ENCODE assay signal across 8 cellular contexts in genomic region chr6:117601811-117602150, GRCh38. TPM values are rescaled to one million over a fixed set of nuclear protein-coding genes. Genes with fewer than 3 reads are reported as not detected.
DNase-seq lines count a peak whose midpoint lies in the region; ATAC-seq lines count a peak whose summit lies in the region.

No MANE protein-coding gene starts in this region.

- H3K36me3 Mint-ChIP-seq in activated CD4-positive, alpha-beta T cell treated with anti-CD3 and anti-CD28 coated beads, Interleukin-2, amount 10 ng/mL, durations not matched to agents 7 days and 5 days (ENCODE audit: low read depth): peaks cover 29% of the 10 kb centered on the region
- peaks cover 0 to 5% of the 10 kb centered on the region in 2 donors for H3K36me3 Mint-ChIP-seq in naive B cell

- no peaks in the 10 kb centered on the region for H3K27me3 ChIP-seq in effector memory CD4-positive, alpha-beta T cell (replicated peaks; ENCODE audit: control insufficient read depth, insufficient read depth, low read length, poor library complexity, severe bottlenecking)

- H3K9me3 Mint-ChIP-seq in activated CD4-positive, alpha-beta T cell treated with anti-CD3 and anti-CD28 coated beads, Interleukin-2, amount 10 ng/mL, durations not matched to agents 7 days and 5 days: peaks cover 3% of the 10 kb centered on the region
- no peaks in the 10 kb centered on the region for H3K9me3 Mint-ChIP-seq in naive B cell

- peak overlapping the region; percentile 94 for H3K4me3 Mint-ChIP-seq in activated CD4-positive, alpha-beta T cell treated with anti-CD3 and anti-CD28 coated beads, Interleukin-2, amount 10 ng/mL, durations not matched to agents 7 days and 5 days
- H3K4me3 Mint-ChIP-seq in naive B cell: peak overlapping the region; percentile 96 to 100 (median 98)

- H3K27ac Mint-ChIP-seq in activated CD4-positive, alpha-beta T cell treated with anti-CD3 and anti-CD28 coated beads, Interleukin-2, amount 10 ng/mL, durations not matched to agents 7 days and 5 days: peak overlapping the region; percentile 99
- peak overlapping the region; percentile 96 to 99 (median 98) for H3K27ac Mint-ChIP-seq in naive B cell

- ATAC-seq in HG02870 (IDR thresholded peaks at IDR 0.05; ENCODE audit: unreplicated experiment): peak; percentile 4
- peak in 1 of 2 donors; percentile 4 for ATAC-seq in naive B cell (ENCODE audit: low read depth in 2 of 2)

- peak overlapping the region; percentile 94 for H3K4me3 ChIP-seq in effector memory CD4-positive, alpha-beta T cell (ENCODE audit: insufficient read depth, low read depth, low read length, poor library complexity, severe bottlenecking)

- POLR2A ChIA-PET in activated CD4-positive, alpha-beta T cell treated with anti-CD3 and anti-CD28 coated beads, Interleukin-2, amount 10 ng/mL, durations not matched to agents 7 days and 5 days (lab: Charles Lee): interaction anchor here (1.0 kb wide), 1 partner anchor 120 kb away, joined by 3 read pairs; the partner anchor contains the start of gene DCBLD1

- H3K27me3 Mint-ChIP-seq in activated CD4-positive, alpha-beta T cell treated with anti-CD3 and anti-CD28 coated beads, Interleukin-2, amount 10 ng/mL, durations not matched to agents 7 days and 5 days: no peaks in the 10 kb centered on the region
- peaks cover 0 to 6% (median 3%) of the 10 kb centered on the region in 3 donors for H3K27me3 Mint-ChIP-seq in naive B cell

- peaks cover 37% of the 10 kb centered on the region for H3K4me1 Mint-ChIP-seq in activated CD4-positive, alpha-beta T cell treated with anti-CD3 and anti-CD28 coated beads, Interleukin-2, amount 10 ng/mL, durations not matched to agents 7 days and 5 days
- H3K4me1 Mint-ChIP-seq in naive B cell: peaks cover 26 to 49% (median 49%) of the 10 kb centered on the region in 3 donors

- peaks cover 13% of the 10 kb centered on the region for H3K4me1 ChIP-seq in effector memory CD4-positive, alpha-beta T cell (ENCODE audit: control insufficient read depth, insufficient read depth, low read length, poor library complexity, severe bottlenecking)

- H3K9me3 ChIP-seq in effector memory CD4-positive, alpha-beta T cell (ENCODE audit: control insufficient read depth, low read length): no peaks in the 10 kb centered on the region

- peak overlapping the region; percentile 77 for H3K27ac ChIP-seq in effector memory CD4-positive, alpha-beta T cell (ENCODE audit: insufficient read depth, low read length, poor library complexity, severe bottlenecking)

- DNase-seq in activated CD4-positive, alpha-beta T cell treated with anti-CD3 and anti-CD28 coated beads, Interleukin-2, amount 10 ng/mL, durations not matched to agents 7 days and 5 days: no peak
- DNase-seq in activated CD4-positive, alpha-beta T cell treated with anti-CD3 and anti-CD28 coated beads, Interleukin-2, amount 50 U/mL, for 4 hours: no peak
- DNase-seq in OCI-M1 (lab: John Stamatoyannopoulos, UW) (peak; percentile 74), naive B cell (peak; percentile 3), NCI-H1092 (lab: John Stamatoyannopoulos, UW) (no peak), NCI-H2227 (lab: John Stamatoyannopoulos, UW; ENCODE audit: unreplicated experiment) (no peak)
- no peak for DNase-seq in effector memory CD4-positive, alpha-beta T cell

- CTCF ChIA-PET in activated CD4-positive, alpha-beta T cell treated with anti-CD3 and anti-CD28 coated beads, Interleukin-2, amount 10 ng/mL, durations not matched to agents 7 days and 5 days (lab: Charles Lee): interaction anchor here (0.9 to 1.4 kb wide), 3 partner anchors 11 to 258 kb away, joined by 3 to 5 read pairs (median 3); no protein-coding TSS in a partner anchor

- H3K36me3 ChIP-seq in effector memory CD4-positive, alpha-beta T cell (ENCODE audit: control insufficient read depth, insufficient read depth, low read length): no peaks in the 10 kb centered on the region

RNA-seq across cellular contexts. Expression of gene GOPC, which starts 0.5 kb away (rescaled TPM):
- 10 to 100 TPM; 24.1 to 25.4 TPM for total RNA-seq in activated CD4-positive, alpha-beta T cell treated with anti-CD3 and anti-CD28 coated beads, Interleukin-2, amount 10 ng/mL, durations not matched to agents 7 days and 5 days
- 10 to 100 TPM in 4 of 6 donors, 1 to 10 TPM in 2; 7.0 to 14.0 (median 11.5) TPM for polyA plus RNA-seq in naive B cell (ENCODE audit: low read depth in 6 of 6)

Comparison
In these comparisons a context has a peak if more than half of its experiments do, and no peak if none do; other contexts are left out.
1. DNase-seq: peak in OCI-M1 (single experiment) and naive B cell (single experiment); none in activated CD4-positive, alpha-beta T cell treated with anti-CD3 and anti-CD28 coated beads, Interleukin-2, amount 10 ng/mL, durations not matched to agents 7 days and 5 days (single experiment), activated CD4-positive, alpha-beta T cell treated with anti-CD3 and anti-CD28 coated beads, Interleukin-2, amount 50 U/mL, for 4 hours (0 of 2), effector memory CD4-positive, alpha-beta T cell (0 of 3), NCI-H1092 (single experiment) and NCI-H2227 (single experiment).